In genomic region chr4:75248770-75249467, GRCh38 we compare ENCODE assay signal across 19 cellular contexts.
DNase-seq lines count a peak whose midpoint lies in the region; ATAC-seq, FAIRE-seq and TF ChIP-seq lines count a peak whose summit lies in the region.
"Had no signal": no experiment of that assay in that cellular context is flagged by ENCODE, and none has a peak within 500 bp of the region (broad histone marks: within the 10 kb centered on the region; RNA-seq: fewer than 3 reads in every experiment).

No MANE protein-coding gene starts in this region.

- intact Hi-C loops in colonic mucosa (cut with DNase I): no loop called here
- intact Hi-C loops in HepG2 (cut with micrococcal nuclease; ENCODE audit: unreplicated experiment): no loop called here
- intact Hi-C loops in right cardiac atrium (cut with DNase I): no loop called here

- FAIRE-seq in HepG2 (lab: Jason Lieb, UNC): no peak
- FAIRE-seq: G401.6, H1 had no signal

- H3K27ac ChIP-seq in colonic mucosa: peak overlapping the region; percentile 78
- H3K27ac ChIP-seq in HepG2 (ENCODE audit: extremely low read length, insufficient read depth, low read length): no peak overlapping the region
- no peak overlapping the region for H3K27ac ChIP-seq in right cardiac atrium (ENCODE audit: low read length)
- H3K27ac ChIP-seq: body of pancreas, uterus had no signal

- H4K20me1 ChIP-seq in HepG2 (ENCODE audit: insufficient read depth, low read length): no peaks in the 10 kb centered on the region

- no peaks in the 10 kb centered on the region for H3K36me3 Mint-ChIP-seq in nephron (ENCODE audit: low read depth)
- no peaks in the 10 kb centered on the region for H3K36me3 Mint-ChIP-seq in activated T-cell treated with anti-CD3 and anti-CD28 coated beads, Interleukin-2, amount 50 U/mL, for 72 hours (ENCODE audit: insufficient read depth in 2 of 2)
- H3K36me3 Mint-ChIP-seq: stimulated activated memory B cell treated with anti-CD40 and anti-IgM and Interleukin-4, amounts not matched to agents 10 μg/mL and 1 μg/mL and 100 μg/mL, for 72 hours had no signal

- H3K36me3 ChIP-seq in colonic mucosa (no peaks in the 10 kb centered on the region), HepG2 (replicated peaks in 1 of 2; ENCODE audit: control insufficient read depth in 1 of 2, insufficient read depth in 2 of 2, low read length in 2 of 2) (no peaks in the 10 kb centered on the region)
- H3K36me3 ChIP-seq: uterus had no signal

- no peak overlapping the region for H3K4me2 ChIP-seq in HepG2 (ENCODE audit: low read depth, low read length)

- no peaks in the 10 kb centered on the region for H3K9me3 Mint-ChIP-seq in nephron
- peaks cover 2% of the 10 kb centered on the region in 2 donors for H3K9me3 Mint-ChIP-seq in activated T-cell treated with anti-CD3 and anti-CD28 coated beads, Interleukin-2, amount 50 U/mL, for 72 hours

- POLR2A ChIA-PET in HepG2 (lab: Yijun Ruan, JAX): no interaction called here

- peaks cover 24% of the 10 kb centered on the region for H3K4me1 Mint-ChIP-seq in nephron
- no peaks in the 10 kb centered on the region for H3K4me1 Mint-ChIP-seq in activated T-cell treated with anti-CD3 and anti-CD28 coated beads, Interleukin-2, amount 50 U/mL, for 72 hours (ENCODE audit: low read depth)

- H3K79me2 ChIP-seq in HepG2 (ENCODE audit: insufficient read depth, low read length): no peaks in the 10 kb centered on the region

- H3K4me1 ChIP-seq in colonic mucosa (no peaks in the 10 kb centered on the region), HepG2 (ENCODE audit: insufficient read depth, low read length) (no peaks in the 10 kb centered on the region), right cardiac atrium (ENCODE audit: control insufficient read depth, insufficient read depth, low read length) (no peaks in the 10 kb centered on the region)
- H3K4me1 ChIP-seq: body of pancreas, uterus had no signal

- TF ChIP-seq EP300 in HepG2 (IDR thresholded peaks at IDR 0.05; ENCODE audit: low read depth in 2 of 2, low read length in 2 of 2) (no peak), HepG2 (CRISPR knock-in tag; IDR thresholded peaks at IDR 0.05; ENCODE audit: borderline replicate concordance) (no peak)

- TF ChIP-seq CTCF in colonic mucosa (IDR thresholded peaks at IDR 0.05) (no peak), nephron (IDR thresholded peaks at IDR 0.05; ENCODE audit: unreplicated experiment in 3 of 3) (no peak), HepG2 (CRISPR knock-in tag; IDR thresholded peaks at IDR 0.05) (no peak)

- H3K4me3 Mint-ChIP-seq in nephron: no peak overlapping the region
- H3K4me3 Mint-ChIP-seq in activated T-cell treated with anti-CD3 and anti-CD28 coated beads, Interleukin-2, amount 50 U/mL, for 72 hours: no peak overlapping the region
- H3K4me3 Mint-ChIP-seq: naive B cell; stimulated activated memory B cell treated with anti-CD40 and anti-IgM and Interleukin-4, amounts not matched to agents 10 μg/mL and 1 μg/mL and 100 μg/mL, for 72 hours had no signal

- 0% methylated on average over 2 of the region's 2 CpGs for whole genome bisulfite sequencing in HepG2 (ENCODE audit: low lambda C conversion rate)
- WGBS in right cardiac atrium: 61% methylated on average over 2 of the region's 2 CpGs

- no peak for TF ChIP-seq POLR2A in HepG2 (IDR thresholded peaks at IDR 0.05; ENCODE audit: insufficient read depth in 1 of 2, low read depth in 2 of 2, low read length in 2 of 2)

- no TSS peak for BruUV-seq in HepG2 (replicated peaks; lab: Mats Ljungman, UMichigan)

- no peaks in the 10 kb centered on the region for H3K27me3 ChIP-seq in colonic mucosa
- no peaks in the 10 kb centered on the region; a peak in 1 of 5 replicates for H3K27me3 ChIP-seq in HepG2 (ENCODE audit: control insufficient read depth in 1 of 2, insufficient read depth in 2 of 2, low read length in 2 of 2)
- no peaks in the 10 kb centered on the region for H3K27me3 ChIP-seq in right cardiac atrium (ENCODE audit: control insufficient read depth, insufficient read depth)
- H3K27me3 ChIP-seq: body of pancreas, uterus had no signal

- ATAC-seq in HepG2 (no peak), right cardiac atrium (no peak)
- no peak for ATAC-seq in activated T-cell treated with anti-CD3 and anti-CD28 coated beads, Interleukin-2, amount 50 U/mL, for 72 hours (replicated peaks in 1 of 2)
- ATAC-seq: body of pancreas; stimulated activated memory B cell treated with anti-CD40 and anti-IgM and Interleukin-4, amounts not matched to agents 10 μg/mL and 1 μg/mL and 100 μg/mL, for 72 hours had no signal

- no peaks in the 10 kb centered on the region for H3K9me3 ChIP-seq in colonic mucosa
- H3K9me3 ChIP-seq in HepG2 (ENCODE audit: low read length): no peaks in the 10 kb centered on the region
- H3K9me3 ChIP-seq in right cardiac atrium (ENCODE audit: control insufficient read depth, low read length): no peaks in the 10 kb centered on the region
- H3K9me3 ChIP-seq: body of pancreas, uterus had no signal

- H3K27ac Mint-ChIP-seq in nephron: peak overlapping the region in 2 of 3 experiments; percentile 20 to 26
- no peak overlapping the region for H3K27ac Mint-ChIP-seq in activated T-cell treated with anti-CD3 and anti-CD28 coated beads, Interleukin-2, amount 50 U/mL, for 72 hours
- H3K27ac Mint-ChIP-seq: activated T-helper 2 cell treated with anti-CD3 and anti-CD28 coated beads, Interferon-gamma antibody, Interleukin-2, Interleukin-4, amounts not matched to agents 10 μg/mL and 5 μg/mL and 100 μg/mL, durations not matched to agents 14 hours and 24 hours and 36 hours; stimulated activated memory B cell treated with anti-CD40 and anti-IgM and Interleukin-4, amounts not matched to agents 10 μg/mL and 1 μg/mL and 100 μg/mL, for 72 hours had no signal

- CTCF ChIA-PET in HepG2 (lab: Yijun Ruan, JAX; ENCODE audit: low intra/inter-chr PET ratio, low total read pairs): no interaction called here

- DNase-seq in DMS53 treated with DMSO at 0.1 percent for 48 hours (lab: John Stamatoyannopoulos, UW; ENCODE audit: unreplicated experiment) (peak; percentile 75), NCI-H510A (lab: John Stamatoyannopoulos, UW) (peak; percentile 16), colonic mucosa (no peak), cerebellum (ENCODE audit: low spot score) (no peak), HepG2 (ENCODE audit: low spot score) (no peak), right cardiac atrium (no peak)
- no peak for DNase-seq in activated T-cell treated with anti-CD3 and anti-CD28 coated beads, Interleukin-2, amount 50 U/mL, for 72 hours
- DNase-seq: activated CD4-positive, alpha-beta T cell treated with anti-CD3 and anti-CD28 coated beads, Interleukin-2, amount 50 U/mL, for 48 hours; body of pancreas; effector memory CD4-positive, alpha-beta T cell; naive B cell; Right ventricle myocardium superior; stimulated activated CD4-positive, alpha-beta T cell treated with anti-CD3 and anti-CD28 coated beads, Interleukin-4, amount 100 ng/mL, for 24 hours; uterus had no signal

- no peak overlapping the region for H3K4me3 ChIP-seq in colonic mucosa
- H3K4me3 ChIP-seq in HepG2 (replicated peaks in 1 of 3; ENCODE audit: insufficient read depth in 1 of 3, low read depth in 2 of 3, low read length in 3 of 3): no peak overlapping the region
- H3K4me3 ChIP-seq in right cardiac atrium (ENCODE audit: low read length): no peak overlapping the region
- H3K4me3 ChIP-seq: body of pancreas, uterus had no signal

- TF ChIP-seq RAD21 in HepG2 (CRISPR knock-in tag; IDR thresholded peaks at IDR 0.05): no peak

- H2AFZ ChIP-seq in HepG2 (ENCODE audit: low read length): no peak overlapping the region

- H3K9ac ChIP-seq in colonic mucosa (ENCODE audit: low read depth in 2 of 2, low read length in 2 of 2) (peak overlapping the region in 1 of 2 donors; percentile 28), HepG2 (ENCODE audit: insufficient read depth, low read depth, low read length) (no peak overlapping the region)

- no peaks in the 10 kb centered on the region for H3K27me3 Mint-ChIP-seq in nephron (ENCODE audit: low read depth)
- no peaks in the 10 kb centered on the region for H3K27me3 Mint-ChIP-seq in activated T-cell treated with anti-CD3 and anti-CD28 coated beads, Interleukin-2, amount 50 U/mL, for 72 hours (ENCODE audit: low read depth)

- in situ Hi-C loops in HepG2 (cut with HindIII; ENCODE audit: extremely low pct_ligation_motif_present, low pct_unique_long_range_greater_than_20kb): no loop called here

TF ChIP-seq in HepG2, 621 proteins besides CTCF, POLR2A, EP300 and RAD21 (continues in another document):
- TF ChIP-seq ZZZ3 (CRISPR knock-in tag; IDR thresholded peaks at IDR 0.05; ENCODE audit: borderline replicate concordance): no peak
- no peak for TF ChIP-seq U2AF1 (optimal IDR thresholded peaks at IDR 0.05; ENCODE audit: low read depth, low read length)
- TF ChIP-seq WIZ (CRISPR knock-in tag; IDR thresholded peaks at IDR 0.05): no peak
- no peak for TF ChIP-seq TCF7 (IDR thresholded peaks at IDR 0.05; ENCODE audit: low read depth)
- no peak for TF ChIP-seq RNF219 (CRISPR knock-in tag; IDR thresholded peaks at IDR 0.05)
- TF ChIP-seq ZMAT5 (CRISPR knock-in tag; IDR thresholded peaks at IDR 0.05; ENCODE audit: borderline replicate concordance, low read depth): no peak

Comparison
In these comparisons a context has a peak if more than half of its experiments do, and no peak if none do; other contexts are left out.
1. DNase-seq: peak in DMS53 treated with DMSO at 0.1 percent for 48 hours (single experiment) and NCI-H510A (single experiment); none in colonic mucosa (single experiment), cerebellum (single experiment), HepG2 (single experiment), right cardiac atrium (0 of 3) and activated T-cell treated with anti-CD3 and anti-CD28 coated beads, Interleukin-2, amount 50 U/mL, for 72 hours (0 of 2).